11 cellular contexts compared by ENCODE assay signal in the genomic region with DNA sequence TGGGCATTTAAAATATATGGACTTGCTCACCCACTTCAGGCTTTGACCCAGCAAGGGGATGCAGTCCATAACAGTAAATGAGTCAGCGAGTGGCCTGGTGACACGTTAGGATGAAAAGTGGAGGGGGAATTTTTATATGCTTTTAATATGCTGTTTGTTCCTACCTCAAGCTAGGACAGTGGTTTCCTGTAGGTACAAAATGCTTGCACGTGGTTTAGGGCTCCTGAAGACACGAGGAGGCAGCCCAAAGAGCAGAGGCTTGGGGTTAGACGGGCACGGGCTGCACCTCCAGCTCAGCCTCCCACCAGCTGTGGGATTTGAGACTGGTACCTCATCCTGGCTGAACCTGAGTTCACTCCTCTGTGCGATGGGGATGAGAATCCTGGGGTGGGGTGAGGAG.
DNase-seq lines count a peak whose midpoint lies in the region; ATAC-seq, FAIRE-seq and TF ChIP-seq lines count a peak whose summit lies in the region.
"Had no signal": no experiment of that assay in that cellular context is flagged by ENCODE, and none has a peak within 500 bp of the region (broad histone marks: within the 10 kb centered on the region; RNA-seq: fewer than 3 reads in every experiment).

No MANE protein-coding gene starts in this region.

- H3T11ph ChIP-seq in H9 (ENCODE audit: low read length), result no peak overlapping the region

- no peaks in the 10 kb centered on the region for H3K9me3 Mint-ChIP-seq in activated CD4-positive, alpha-beta T cell treated with anti-CD3 and anti-CD28 coated beads, Interleukin-2, amount 10 ng/mL, durations not matched to agents 24 days and 14 days
- H3K9me3 Mint-ChIP-seq in WTC11, result no peaks in the 10 kb centered on the region
- no peaks in the 10 kb centered on the region for H3K9me3 Mint-ChIP-seq in stimulated activated effector memory CD8-positive, alpha-beta T cell treated with anti-CD3 and anti-CD28 coated beads, Interleukin-12 subunit alpha, Interleukin-12 subunit beta, amount 100 ng/mL, for 72 hours
- no peaks in the 10 kb centered on the region; a peak in 2 of 5 replicates for H3K9me3 Mint-ChIP-seq in H9

- H3K9ac ChIP-seq in H1 (replicated peaks in 1 of 4; ENCODE audit: extremely low read depth in 1 of 4, low read depth in 3 of 4, low read length in 3 of 4), result no peak overlapping the region
- H3K9ac ChIP-seq in H9 (ENCODE audit: extremely low read depth, insufficient read length, low read length), result no peak overlapping the region

- peaks cover 53% of the 10 kb centered on the region for H3K27me3 Mint-ChIP-seq in activated CD4-positive, alpha-beta T cell treated with anti-CD3 and anti-CD28 coated beads, Interleukin-2, amount 10 ng/mL, durations not matched to agents 24 days and 14 days
- H3K27me3 Mint-ChIP-seq in WTC11 (ENCODE audit: low read depth), result peaks cover 47% of the 10 kb centered on the region
- H3K27me3 Mint-ChIP-seq in H9 (ENCODE audit: low read depth), result peaks cover 77% of the 10 kb centered on the region

- H2AFZ ChIP-seq in H1 (ENCODE audit: low read length) (no peak overlapping the region), H9 (ENCODE audit: low read length) (no peak overlapping the region)

- 0 out of 2 replicates have a peak overlapping the region, but pooled peaks have one; percentile 94 for H2BK15ac ChIP-seq in H1 (ENCODE audit: low read length)
- no peak overlapping the region for H2BK15ac ChIP-seq in H9 (ENCODE audit: low read depth, low read length)

- no peak for ATAC-seq in WTC11
- ATAC-seq in stimulated activated effector memory CD8-positive, alpha-beta T cell treated with anti-CD3 and anti-CD28 coated beads, Interleukin-12 subunit alpha, Interleukin-12 subunit beta, amount 100 ng/mL, for 72 hours, result no peak

- CTCF ChIA-PET in WTC11 (lab: Charles Lee) (interaction anchor here (0.6 to 1.9 kb wide), 12 partner anchors 10 to 468 kb away, joined by 3 to 16 read pairs (median 6); a partner anchor contains a TSS), H1 (lab: Charles Lee; ENCODE audit: partially characterized antibody) (interaction anchor here (0.6 to 3.5 kb wide), 28 partner anchors 9 to 341 kb away, joined by 3 to 29 read pairs (median 4); a partner anchor contains a TSS)

- 83% methylated on average over 7 of the region's 7 CpGs; no CpG with 5 or more reads in 1 of the 2 experiments for WGBS in H1 (ENCODE audit: extremely low coverage in 1 of 2, insufficient coverage in 1 of 2, insufficient read length in 1 of 2, insufficient replicate concordance in 2 of 2, low coverage in 1 of 2, low lambda C conversion rate in 2 of 2, missing lambda C conversion rate in 1 of 2), 2 experiments
- no CpG with 5 or more reads among the region's 7 CpGs for WGBS in H9 (ENCODE audit: extremely low coverage, insufficient read length, low lambda C conversion rate)

- H3K4ac ChIP-seq in H1 (replicated peaks; ENCODE audit: insufficient read length, low read depth, low read length), result no peak overlapping the region
- H3K4ac ChIP-seq in H9 (ENCODE audit: low read depth, low read length), result no peak overlapping the region

- H4K5ac ChIP-seq in H1 (ENCODE audit: insufficient read length, low read depth, low read length), result no peak overlapping the region
- no peak overlapping the region for H4K5ac ChIP-seq in H9 (ENCODE audit: insufficient read length, low read depth, low read length)

- intact Hi-C loops in activated CD4-positive, alpha-beta T cell treated with anti-CD3 and anti-CD28 coated beads, Interleukin-2, amount 10 ng/mL, durations not matched to agents 24 days and 14 days (cut with micrococcal nuclease), result loop anchor here (10.0 kb wide), 1 partner anchor 311 kb away; no protein-coding TSS in a partner anchor
- intact Hi-C loops in head of caudate nucleus (cut with DNase I), result loop anchor here (5.0 kb wide), 1 partner anchor 1413 kb away; no protein-coding TSS in a partner anchor

- H3K36me3 ChIP-seq in H1 (ENCODE audit: control insufficient read depth in 2 of 4, insufficient read depth in 4 of 4, low read length in 3 of 4), result no peaks in the 10 kb centered on the region
- H3K36me3 ChIP-seq: esophagus squamous epithelium, upper lobe of left lung had no signal

- TF ChIP-seq RAD21 in H1 (IDR thresholded peaks at IDR 0.05 in 1 of 2, conservative IDR thresholded peaks at IDR 0.05 in 1 of 2; ENCODE audit: low read depth in 2 of 2, low read length in 2 of 2), result no peak

- H3K27me3 ChIP-seq in H1 (replicated peaks in 1 of 4; ENCODE audit: control insufficient read depth in 3 of 4, extremely low read depth in 1 of 4, insufficient read depth in 3 of 4, low read length in 3 of 4), result peaks cover 1 to 16% (median 13%) of the 10 kb centered on the region in 4 experiments
- peaks cover 6% of the 10 kb centered on the region; the same call in 1 of the 2 replicates for H3K27me3 ChIP-seq in H9 (ENCODE audit: insufficient read depth, low read length)
- H3K27me3 ChIP-seq: upper lobe of left lung had no signal

- H3K23me2 ChIP-seq in H1 (ENCODE audit: low read depth, low read length), result no peaks in the 10 kb centered on the region
- no peaks in the 10 kb centered on the region for H3K23me2 ChIP-seq in H9 (ENCODE audit: insufficient read length, low read depth, low read length, poor library complexity, severe bottlenecking)

- no peak overlapping the region for H3K14ac ChIP-seq in H1 (ENCODE audit: insufficient read length)
- H3K14ac ChIP-seq in H9 (ENCODE audit: insufficient read depth, low read length), result no peak overlapping the region

- TF ChIP-seq POLR2A in H1 (IDR thresholded peaks at IDR 0.05; ENCODE audit: control extremely low read depth in 1 of 2, low read depth in 2 of 2, low read length in 2 of 2), result no peak

- H3K79me1 ChIP-seq in H1 (ENCODE audit: low read depth, low read length), result no peaks in the 10 kb centered on the region
- H3K79me1 ChIP-seq in H9 (ENCODE audit: insufficient read depth, low read depth, low read length, poor library complexity, severe bottlenecking), result no peaks in the 10 kb centered on the region

- H2BK120ac ChIP-seq in H1 (replicated peaks; ENCODE audit: low read depth, low read length), result no peak overlapping the region
- no peak overlapping the region for H2BK120ac ChIP-seq in H9 (ENCODE audit: low read depth, low read length, poor library complexity, severe bottlenecking)

- H3K23ac ChIP-seq in H1 (ENCODE audit: insufficient read length) (no peak overlapping the region), H9 (ENCODE audit: insufficient read length, low read depth, low read length) (no peak overlapping the region)

- H2AK5ac ChIP-seq in H1 (ENCODE audit: low read depth, low read length), result no peak overlapping the region
- no peak overlapping the region for H2AK5ac ChIP-seq in H9 (ENCODE audit: insufficient read length, low read length)

- H4K8ac ChIP-seq in H1 (ENCODE audit: extremely low read depth, insufficient read depth, low read length) (peak overlapping the region; percentile 38; the same call in 1 of the 2 replicates), H9 (replicated peaks; ENCODE audit: insufficient read length, low read depth, low read length) (no peak overlapping the region)

- H4K91ac ChIP-seq in H1 (replicated peaks; ENCODE audit: insufficient read length, low read length), result no peak overlapping the region
- H4K91ac ChIP-seq in H9 (ENCODE audit: insufficient read length, low read depth, low read length), result no peak overlapping the region

- peaks cover 21% of the 10 kb centered on the region for H3K4me1 Mint-ChIP-seq in activated CD4-positive, alpha-beta T cell treated with anti-CD3 and anti-CD28 coated beads, Interleukin-2, amount 10 ng/mL, durations not matched to agents 24 days and 14 days
- peaks cover 3% of the 10 kb centered on the region; the same call in 1 of the 2 replicates for H3K4me1 Mint-ChIP-seq in WTC11
- H3K4me1 Mint-ChIP-seq in stimulated activated effector memory CD8-positive, alpha-beta T cell treated with anti-CD3 and anti-CD28 coated beads, Interleukin-12 subunit alpha, Interleukin-12 subunit beta, amount 100 ng/mL, for 72 hours, result peaks cover 22% of the 10 kb centered on the region
- peaks cover 4 to 5% of the 10 kb centered on the region in 2 experiments for H3K4me1 Mint-ChIP-seq in H9

- H3K79me2 ChIP-seq in H1 (ENCODE audit: control insufficient read depth in 1 of 2, insufficient read depth in 2 of 2, low read length in 2 of 2) (no peaks in the 10 kb centered on the region), H9 (ENCODE audit: insufficient read depth, low read length) (no peaks in the 10 kb centered on the region)

- DNase-seq in activated CD4-positive, alpha-beta T cell treated with anti-CD3 and anti-CD28 coated beads, Interleukin-2, amount 10 ng/mL, durations not matched to agents 24 days and 14 days, result peak; percentile 66
- DNase-seq in activated CD4-positive, alpha-beta T cell treated with anti-CD3 and anti-CD28 coated beads for 48 hours, result no peak
- DNase-seq in WTC11 (ENCODE audit: low spot score) (no peak), H1 (ENCODE audit: low read depth in 1 of 2, low spot score in 2 of 2) (no peak), kidney glomerular epithelial cell (lab: John Stamatoyannopoulos, UW) (no peak), H9 (no peak), head of caudate nucleus (no peak)
- DNase-seq in stimulated activated effector memory CD8-positive, alpha-beta T cell treated with anti-CD3 and anti-CD28 coated beads, Interleukin-12 subunit alpha, Interleukin-12 subunit beta, amount 100 ng/mL, for 72 hours (ENCODE audit: low spot score in 2 of 2), result peak in 1 of 2 donors; percentile 49
- DNase-seq: esophagus squamous epithelium had no signal

- H3K18ac ChIP-seq in H1 (ENCODE audit: extremely low read depth, low read length) (no peak overlapping the region), H9 (ENCODE audit: insufficient read length, low read depth, low read length) (no peak overlapping the region)

- peak overlapping the region; percentile 81 for H3K4me3 Mint-ChIP-seq in activated CD4-positive, alpha-beta T cell treated with anti-CD3 and anti-CD28 coated beads, Interleukin-2, amount 10 ng/mL, durations not matched to agents 24 days and 14 days
- peak overlapping the region; percentile 47; the same call in 1 of the 2 replicates for H3K4me3 Mint-ChIP-seq in WTC11
- H3K4me3 Mint-ChIP-seq in stimulated activated effector memory CD8-positive, alpha-beta T cell treated with anti-CD3 and anti-CD28 coated beads, Interleukin-12 subunit alpha, Interleukin-12 subunit beta, amount 100 ng/mL, for 72 hours, result peak overlapping the region; percentile 82
- H3K4me3 Mint-ChIP-seq in H9, result peak overlapping the region in 1 of 2 experiments; percentile 49; a peak in 2 of 5 replicates

- peak overlapping the region; percentile 45 for H3K27ac Mint-ChIP-seq in activated CD4-positive, alpha-beta T cell treated with anti-CD3 and anti-CD28 coated beads, Interleukin-2, amount 10 ng/mL, durations not matched to agents 24 days and 14 days
- no peak overlapping the region for H3K27ac Mint-ChIP-seq in WTC11
- peak overlapping the region; percentile 52 for H3K27ac Mint-ChIP-seq in stimulated activated effector memory CD8-positive, alpha-beta T cell treated with anti-CD3 and anti-CD28 coated beads, Interleukin-12 subunit alpha, Interleukin-12 subunit beta, amount 100 ng/mL, for 72 hours
- no peak overlapping the region for H3K27ac Mint-ChIP-seq in H9

- H2BK20ac ChIP-seq in H1 (ENCODE audit: low read length) (no peak overlapping the region), H9 (ENCODE audit: low read depth, low read length, poor library complexity, severe bottlenecking) (no peak overlapping the region)

- 0 out of 8 replicates have a peak overlapping the region, but pooled peaks of 1 of the 4 experiments have one; percentile 46 for H3K4me3 ChIP-seq in H1 (ENCODE audit: extremely low read depth in 1 of 4, insufficient read depth in 2 of 4, low read depth in 3 of 4, low read length in 4 of 4)

- no peaks in the 10 kb centered on the region for H3K4me1 ChIP-seq in H1 (replicated peaks in 1 of 4; ENCODE audit: control insufficient read depth in 3 of 4, insufficient read depth in 4 of 4, low read length in 3 of 4)
- no peaks in the 10 kb centered on the region for H3K4me1 ChIP-seq in H9 (ENCODE audit: insufficient read depth, low read length)

- FAIRE-seq in H1 (lab: Jason Lieb, UNC), result no peak
- FAIRE-seq: G401.6 had no signal

- POLR2A ChIA-PET in WTC11 (lab: Charles Lee), result no interaction called here
- POLR2A ChIA-PET in H1 (lab: Charles Lee; ENCODE audit: partially characterized antibody), result interaction anchor here (0.6 kb wide), 1 partner anchor 313 kb away, joined by 4 read pairs; no protein-coding TSS in a partner anchor

- no peak overlapping the region for H2BK12ac ChIP-seq in H1 (ENCODE audit: low read depth, low read length)
- H2BK12ac ChIP-seq in H9 (ENCODE audit: insufficient read length, low read depth, low read length), result no peak overlapping the region

- H3K4me2 ChIP-seq in H1 (ENCODE audit: insufficient read depth in 1 of 2, low read depth in 2 of 2, low read length in 2 of 2) (0 out of 4 replicates have a peak overlapping the region, but pooled peaks of 1 of the 2 experiments have one; percentile 1), H9 (ENCODE audit: insufficient read depth, insufficient read length, low read length) (no peak overlapping the region)

- H3K9me3 ChIP-seq in H1 (ENCODE audit: insufficient read depth in 2 of 2, low read depth in 1 of 2, low read length in 1 of 2), result no peaks in the 10 kb centered on the region
- H3K9me3 ChIP-seq in H9 (ENCODE audit: control insufficient read depth, low read depth, low read length), result no peaks in the 10 kb centered on the region
- H3K9me3 ChIP-seq: esophagus squamous epithelium, upper lobe of left lung had no signal

- H4K20me1 ChIP-seq in H1 (replicated peaks in 1 of 2; ENCODE audit: control insufficient read depth in 1 of 2, insufficient read depth in 2 of 2, low read length in 2 of 2), result no peaks in the 10 kb centered on the region
- H4K20me1 ChIP-seq in H9 (ENCODE audit: control insufficient read depth, insufficient read depth, insufficient read length), result no peaks in the 10 kb centered on the region

- no peak overlapping the region for H3K56ac ChIP-seq in H1 (replicated peaks; ENCODE audit: insufficient read length, low read depth, low read length)
- no peak overlapping the region for H3K56ac ChIP-seq in H9 (ENCODE audit: insufficient read length, low read depth, low read length)

- no peaks in the 10 kb centered on the region for H3K36me3 Mint-ChIP-seq in activated CD4-positive, alpha-beta T cell treated with anti-CD3 and anti-CD28 coated beads, Interleukin-2, amount 10 ng/mL, durations not matched to agents 24 days and 14 days (ENCODE audit: low read depth)
- H3K36me3 Mint-ChIP-seq in WTC11 (no peaks in the 10 kb centered on the region), H9 (ENCODE audit: insufficient read depth in 1 of 3, low read depth in 3 of 3) (peaks cover 0 to 2% (median 0%) of the 10 kb centered on the region in 3 experiments; a peak in 2 of 7 replicates)
- H3K36me3 Mint-ChIP-seq in stimulated activated effector memory CD8-positive, alpha-beta T cell treated with anti-CD3 and anti-CD28 coated beads, Interleukin-12 subunit alpha, Interleukin-12 subunit beta, amount 100 ng/mL, for 72 hours, result no peaks in the 10 kb centered on the region

- H3K27ac ChIP-seq in H1 (ENCODE audit: low read depth, low read length), result no peak overlapping the region
- H3K27ac ChIP-seq in H9 (ENCODE audit: insufficient read length, low read depth, low read length), result no peak overlapping the region
- H3K27ac ChIP-seq: esophagus squamous epithelium, upper lobe of left lung had no signal

- TF ChIP-seq EP300 in H1 (IDR thresholded peaks at IDR 0.05; ENCODE audit: borderline replicate concordance in 1 of 2, low read depth in 2 of 2, low read length in 2 of 2), result no peak

- no peak for TF ChIP-seq CTCF in WTC11 (IDR thresholded peaks at IDR 0.05)
- TF ChIP-seq CTCF in H1 (IDR thresholded peaks at IDR 0.05; ENCODE audit: control extremely low read depth in 1 of 3, insufficient read depth in 1 of 3, low read depth in 1 of 3, low read length in 3 of 3), result no peak
- no peak for TF ChIP-seq CTCF in H9 (conservative IDR thresholded peaks at IDR 0.05)

- H2BK5ac ChIP-seq in H1 (ENCODE audit: low read depth, low read length) (no peak overlapping the region), H9 (ENCODE audit: insufficient read length, low read length) (no peak overlapping the region)

Comparison
In these comparisons a context has a peak if more than half of its experiments do, and no peak if none do; other contexts are left out.
1. H3K27ac Mint-ChIP-seq: peak in activated CD4-positive, alpha-beta T cell treated with anti-CD3 and anti-CD28 coated beads, Interleukin-2, amount 10 ng/mL, durations not matched to agents 24 days and 14 days (single experiment) and stimulated activated effector memory CD8-positive, alpha-beta T cell treated with anti-CD3 and anti-CD28 coated beads, Interleukin-12 subunit alpha, Interleukin-12 subunit beta, amount 100 ng/mL, for 72 hours (single experiment); none in WTC11 (single experiment) and H9 (0 of 3).